ENCODE assay signal across 9 cellular contexts in genomic region chr12:65171870-65172269, GRCh38. TPM values are rescaled to one million over a fixed set of nuclear protein-coding genes. Genes with fewer than 3 reads are reported as not detected.
DNase-seq lines count a peak whose midpoint lies in the region; ATAC-seq and TF ChIP-seq lines count a peak whose summit lies in the region.
"Had no signal": no experiment of that assay in that cellular context is flagged by ENCODE, and none has a peak within 500 bp of the region (broad histone marks: within the 10 kb centered on the region; RNA-seq: fewer than 3 reads in every experiment).

No MANE protein-coding gene starts in this region.

- POLR2A ChIA-PET in activated CD4-positive, alpha-beta T cell treated with anti-CD3 and anti-CD28 coated beads, Interleukin-2, amount 10 ng/mL, durations not matched to agents 7 days and 5 days (lab: Charles Lee), result interaction anchor here (0.9 kb wide), 1 partner anchor 9 kb away, joined by 3 read pairs; no protein-coding TSS in a partner anchor

- peak overlapping the region in 1 of 5 donors; percentile 30 for H3K9ac ChIP-seq in subcutaneous abdominal adipose tissue (ENCODE audit: low read length in 5 of 5)

- 42% methylated on average over 3 of the region's 3 CpGs for WGBS in prostate gland

- peaks cover 29% of the 10 kb centered on the region for H3K36me3 Mint-ChIP-seq in activated CD4-positive, alpha-beta T cell treated with anti-CD3 and anti-CD28 coated beads, Interleukin-2, amount 10 ng/mL, durations not matched to agents 7 days and 5 days (ENCODE audit: low read depth)
- H3K36me3 Mint-ChIP-seq in T-helper 2 cell treated with Interferon-gamma antibody and Interleukin-4, amounts not matched to agents 5 μg/mL and 100 μg/mL, for 36 hours (ENCODE audit: low read depth), result peaks cover 25% of the 10 kb centered on the region
- no peaks in the 10 kb centered on the region for H3K36me3 Mint-ChIP-seq in glutamatergic neuron (ENCODE audit: unreplicated experiment)

- peaks cover 35% of the 10 kb centered on the region for H3K4me1 Mint-ChIP-seq in activated CD4-positive, alpha-beta T cell treated with anti-CD3 and anti-CD28 coated beads, Interleukin-2, amount 10 ng/mL, durations not matched to agents 7 days and 5 days
- H3K4me1 Mint-ChIP-seq in T-helper 2 cell treated with Interferon-gamma antibody and Interleukin-4, amounts not matched to agents 5 μg/mL and 100 μg/mL, for 36 hours (ENCODE audit: low read depth), result peaks cover 23% of the 10 kb centered on the region
- peaks cover 11% of the 10 kb centered on the region for H3K4me1 Mint-ChIP-seq in glutamatergic neuron (ENCODE audit: low read depth, unreplicated experiment)

- intact Hi-C loops in prostate gland (cut with DNase I), result no loop called here

- no peak for TF ChIP-seq CTCF in glutamatergic neuron (IDR thresholded peaks at IDR 0.05; ENCODE audit: partially characterized antibody, unreplicated experiment)
- no peak for TF ChIP-seq CTCF in prostate gland (IDR thresholded peaks at IDR 0.05)

- no peaks in the 10 kb centered on the region for H3K9me3 Mint-ChIP-seq in activated CD4-positive, alpha-beta T cell treated with anti-CD3 and anti-CD28 coated beads, Interleukin-2, amount 10 ng/mL, durations not matched to agents 7 days and 5 days
- H3K9me3 Mint-ChIP-seq in T-helper 2 cell treated with Interferon-gamma antibody and Interleukin-4, amounts not matched to agents 5 μg/mL and 100 μg/mL, for 36 hours, result no peaks in the 10 kb centered on the region
- no peaks in the 10 kb centered on the region for H3K9me3 Mint-ChIP-seq in glutamatergic neuron (ENCODE audit: unreplicated experiment)

- H3K9me3 ChIP-seq in subcutaneous abdominal adipose tissue (ENCODE audit: control insufficient read depth in 5 of 5, low read length in 5 of 5) (no peaks in the 10 kb centered on the region), prostate gland (no peaks in the 10 kb centered on the region)

- peaks cover 6 to 67% (median 56%) of the 10 kb centered on the region in 5 donors for H3K4me1 ChIP-seq in subcutaneous abdominal adipose tissue (ENCODE audit: control insufficient read depth in 5 of 5, insufficient read depth in 5 of 5, low read length in 5 of 5)
- peaks cover 6% of the 10 kb centered on the region for H3K4me1 ChIP-seq in prostate gland (replicated peaks)

- H3K4me3 Mint-ChIP-seq in activated CD4-positive, alpha-beta T cell treated with anti-CD3 and anti-CD28 coated beads, Interleukin-2, amount 10 ng/mL, durations not matched to agents 7 days and 5 days, result peak overlapping the region; percentile 74
- peak overlapping the region; percentile 83 for H3K4me3 Mint-ChIP-seq in T-helper 2 cell treated with Interferon-gamma antibody and Interleukin-4, amounts not matched to agents 5 μg/mL and 100 μg/mL, for 36 hours
- peak overlapping the region; percentile 76 for H3K4me3 Mint-ChIP-seq in glutamatergic neuron (ENCODE audit: unreplicated experiment)

- peak overlapping the region; percentile 47 for H3K27ac Mint-ChIP-seq in activated CD4-positive, alpha-beta T cell treated with anti-CD3 and anti-CD28 coated beads, Interleukin-2, amount 10 ng/mL, durations not matched to agents 7 days and 5 days
- H3K27ac Mint-ChIP-seq in T-helper 2 cell treated with Interferon-gamma antibody and Interleukin-4, amounts not matched to agents 5 μg/mL and 100 μg/mL, for 36 hours, result peak overlapping the region; percentile 7
- H3K27ac Mint-ChIP-seq in glutamatergic neuron (ENCODE audit: unreplicated experiment), result no peak overlapping the region

- no peaks in the 10 kb centered on the region for H3K27me3 Mint-ChIP-seq in activated CD4-positive, alpha-beta T cell treated with anti-CD3 and anti-CD28 coated beads, Interleukin-2, amount 10 ng/mL, durations not matched to agents 7 days and 5 days
- peaks cover 2% of the 10 kb centered on the region for H3K27me3 Mint-ChIP-seq in T-helper 2 cell treated with Interferon-gamma antibody and Interleukin-4, amounts not matched to agents 5 μg/mL and 100 μg/mL, for 36 hours (ENCODE audit: low read depth)
- peaks cover 4% of the 10 kb centered on the region for H3K27me3 Mint-ChIP-seq in glutamatergic neuron (ENCODE audit: unreplicated experiment)

- DNase-seq in activated CD4-positive, alpha-beta T cell treated with anti-CD3 and anti-CD28 coated beads, Interleukin-2, amount 10 ng/mL, durations not matched to agents 7 days and 5 days, result peak; percentile 13
- DNase-seq in activated CD4-positive, alpha-beta T cell treated with anti-CD3 and anti-CD28 coated beads for 1 hour, result no peak
- DNase-seq in T-helper 2 cell treated with Interferon-gamma antibody and Interleukin-4, amounts not matched to agents 5 μg/mL and 100 μg/mL, for 36 hours (ENCODE audit: low spot score), result no peak
- DNase-seq in glutamatergic neuron (no peak), prostate gland (ENCODE audit: low spot score) (no peak), NCI-H187 treated with DMSO at 0.1 percent for 48 hours (lab: John Stamatoyannopoulos, UW) (no peak)

- CTCF ChIA-PET in activated CD4-positive, alpha-beta T cell treated with anti-CD3 and anti-CD28 coated beads, Interleukin-2, amount 10 ng/mL, durations not matched to agents 7 days and 5 days (lab: Charles Lee), result interaction anchor here (0.8 to 1.0 kb wide), 2 partner anchors 9 to 375 kb away, joined by 4 read pairs; no protein-coding TSS in a partner anchor

- H3K27ac ChIP-seq in subcutaneous abdominal adipose tissue (ENCODE audit: low read depth, low read length) (no peak overlapping the region), prostate gland (no peak overlapping the region)

- H3K4me3 ChIP-seq in subcutaneous abdominal adipose tissue (ENCODE audit: low read depth in 1 of 5, low read length in 5 of 5), result peak overlapping the region; percentile 22 to 97 (median 47)
- peak overlapping the region in 1 of 2 donors; percentile 9 for H3K4me3 ChIP-seq in prostate gland

- H3K27me3 ChIP-seq in subcutaneous abdominal adipose tissue (ENCODE audit: control insufficient read depth in 5 of 5, insufficient read depth in 4 of 5, low read length in 5 of 5) (no peaks in the 10 kb centered on the region), prostate gland (replicated peaks; ENCODE audit: insufficient read depth) (no peaks in the 10 kb centered on the region)

- ATAC-seq in GM18517 (IDR thresholded peaks at IDR 0.05; ENCODE audit: unreplicated experiment), result no peak

- TF ChIP-seq POLR2A in prostate gland (IDR thresholded peaks at IDR 0.05), result no peak

- peaks cover 0 to 8% (median 0%) of the 10 kb centered on the region in 5 donors for H3K36me3 ChIP-seq in subcutaneous abdominal adipose tissue (ENCODE audit: control insufficient read depth in 5 of 5, insufficient read depth in 5 of 5, low read length in 5 of 5)
- no peaks in the 10 kb centered on the region for H3K36me3 ChIP-seq in prostate gland

RNA-seq across cellular contexts. Expression of gene LEMD3, which starts 2.5 kb away (rescaled TPM):
- total RNA-seq in activated CD4-positive, alpha-beta T cell treated with anti-CD3 and anti-CD28 coated beads, Interleukin-2, amount 10 ng/mL, durations not matched to agents 7 days and 5 days, result 10 to 100 TPM; 28.5 to 30.9 TPM
- 25.4 TPM for total RNA-seq in glutamatergic neuron (ENCODE audit: unreplicated experiment)
- 100 to 1,000 TPM in 1 of 2 donors, 10 to 100 TPM in 1; 55.6 to 102 TPM for total RNA-seq in prostate gland

RNA-seq across cellular contexts. Expression of gene WIF1, which starts 50.8 kb away (rescaled TPM):
- total RNA-seq in activated CD4-positive, alpha-beta T cell treated with anti-CD3 and anti-CD28 coated beads, Interleukin-2, amount 10 ng/mL, durations not matched to agents 7 days and 5 days, result not detected
- total RNA-seq in glutamatergic neuron (ENCODE audit: unreplicated experiment), result not detected
- 10 to 100 TPM in 1 of 2 donors, 1 to 10 TPM in 1; 6.8 to 45.8 TPM for total RNA-seq in prostate gland
- total RNA-seq: RPMI7951 had no signal
